Comparison of ENCODE assay signal across 25 cellular contexts in genomic region chr5:125251703-125252102, GRCh38.
"Had no signal": no experiment of that assay in that cellular context is flagged by ENCODE, and none has a peak within 500 bp of the region (broad histone marks: within the 10 kb centered on the region; RNA-seq: fewer than 3 reads in every experiment).

No MANE protein-coding gene starts in this region.

- H3K4me1 ChIP-seq: left lung, lower lobe of right lung, stomach, thyroid gland, transverse colon, upper lobe of left lung, vagina had no signal

- H3K27me3 ChIP-seq: left lung, ovary, stomach, testis, thyroid gland, transverse colon, upper lobe of left lung, vagina had no signal

- DNase-seq: immature natural killer cell; kidney; left colon; left lung; lower lobe of right lung; mammary epithelial cell; mesenchymal stem cell; naive B cell; natural killer cell; ovary; right cardiac atrium; stimulated activated CD4-positive, alpha-beta T cell treated with anti-CD3 and anti-CD28 coated beads, Interleukin-12 subunit alpha, Interleukin-12 subunit beta, amount 100 ng/mL, for 4 hours; stimulated activated CD4-positive, alpha-beta T cell treated with anti-CD3 and anti-CD28 coated beads, Interleukin-15, amount 100 ng/mL, for 24 hours; stimulated activated CD4-positive, alpha-beta T cell treated with anti-CD3 and anti-CD28 coated beads, Interleukin-2, amount 100 ng/mL, for 24 hours; stimulated activated CD4-positive, alpha-beta T cell treated with anti-CD3 and anti-CD28 coated beads, Interleukin-4, amount 100 ng/mL, for 1 hour; stimulated activated naive B cell treated with anti-CD40 and anti-IgM and Interleukin-4, amounts not matched to agents 10 μg/mL and 1 μg/mL and 100 μg/mL, for 72 hours; stimulated activated naive CD8-positive, alpha-beta T cell treated with anti-CD3 and anti-CD28 coated beads, Interleukin-15, Interleukin-2, amounts not matched to agents 100 U/mL and 50 U/mL, for 24 hours; stomach; testis; thyroid gland; transverse colon; upper lobe of left lung had no signal

- H3K9me3 ChIP-seq: ovary, testis, thyroid gland, vagina had no signal

- H3K36me3 ChIP-seq: left lung, lower lobe of right lung, ovary, stomach, thyroid gland, transverse colon, upper lobe of left lung, vagina had no signal

- H3K27ac ChIP-seq: left lung, lower lobe of right lung, ovary, skin epidermis, stomach, testis, thyroid gland, transverse colon, upper lobe of left lung, vagina had no signal

- H3K4me3 ChIP-seq: left lung, lower lobe of right lung, ovary, skin epidermis, stomach, testis, thyroid gland, transverse colon, upper lobe of left lung, vagina had no signal

- ATAC-seq: left colon; left lung; lower lobe of right lung; natural killer cell; right cardiac atrium; sciatic nerve; stimulated activated naive B cell treated with anti-CD40 and anti-IgM and Interleukin-4, amounts not matched to agents 10 μg/mL and 1 μg/mL and 100 μg/mL, for 72 hours; stimulated activated naive CD8-positive, alpha-beta T cell treated with anti-CD3 and anti-CD28 coated beads, Interleukin-15, Interleukin-2, amounts not matched to agents 100 U/mL and 50 U/mL, for 24 hours had no signal
